In the genomic region with DNA sequence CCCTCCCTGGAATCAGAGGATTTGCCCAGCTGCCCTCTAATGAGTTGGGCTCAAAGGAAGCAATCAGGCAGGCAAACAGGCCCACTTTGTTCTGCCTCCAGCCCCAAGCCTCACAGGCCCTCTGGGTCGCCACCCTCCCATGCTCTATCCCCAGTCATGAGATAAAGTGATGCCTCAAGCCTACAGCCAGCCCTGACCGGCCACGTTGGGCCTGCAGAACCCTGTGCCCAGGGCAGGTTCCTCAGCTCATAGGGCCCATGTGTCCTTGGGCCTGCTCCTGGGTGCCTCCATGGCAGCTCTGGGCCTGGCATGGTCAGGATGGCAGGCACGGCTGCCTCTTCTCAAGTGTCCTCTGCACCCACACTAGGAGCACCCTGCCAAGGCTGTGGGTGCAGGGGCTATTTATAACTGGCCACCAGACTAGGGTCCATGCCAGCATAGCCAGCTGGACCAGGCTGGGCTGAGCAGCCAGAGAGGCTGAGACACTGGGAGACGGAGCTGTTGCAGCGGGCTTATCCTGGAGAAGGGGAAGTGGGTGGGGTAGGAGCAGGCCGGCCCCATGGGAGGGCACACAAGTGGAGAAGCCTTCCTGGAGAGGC, we compare ENCODE assay signal across 12 cellular contexts. TPM values are rescaled to one million over a fixed set of nuclear protein-coding genes. Genes with fewer than 3 reads are reported as not detected.
A peak's percentile ranks its signal among the peaks of the same experiment; 100 is the strongest.
DNase-seq lines count a peak whose midpoint lies in the region; ATAC-seq, FAIRE-seq and TF ChIP-seq lines count a peak whose summit lies in the region.
"Had no signal": no experiment of that assay in that cellular context is flagged by ENCODE, and none has a peak within 500 bp of the region (broad histone marks: within the 10 kb centered on the region; RNA-seq: fewer than 3 reads in every experiment).

No MANE protein-coding gene starts in this region.

- no peak for TF ChIP-seq CTCF in activated CD8-positive, alpha-beta T cell treated with anti-CD3 and anti-CD28 coated beads for 36 hours (IDR thresholded peaks at IDR 0.05)
- no peak for TF ChIP-seq CTCF in psoas muscle (IDR thresholded peaks at IDR 0.05)

- H3K4me1 ChIP-seq in psoas muscle = peaks cover 61% of the 10 kb centered on the region

- peaks cover 61% of the 10 kb centered on the region for H3K4me1 Mint-ChIP-seq in activated CD8-positive, alpha-beta T cell treated with anti-CD3 and anti-CD28 coated beads for 36 hours (ENCODE audit: low read depth)

- no peaks in the 10 kb centered on the region for H3K9me3 ChIP-seq in psoas muscle

- DNase-seq in C1 segment of cervical spinal cord (lab: John Stamatoyannopoulos, UW) (peak in 8 of 14 donors; percentile 46 to 73 (median 68)), Right ventricle myocardium superior (peak; percentile 80), psoas muscle (peak; percentile 79 to 91), NCI-H2107 (lab: John Stamatoyannopoulos, UW) (no peak), HTR-8/SVneo (ENCODE audit: insufficient read length, low spot score) (no peak)
- DNase-seq in activated CD8-positive, alpha-beta T cell treated with anti-CD3 and anti-CD28 coated beads for 36 hours = no peak
- DNase-seq: activated effector memory CD4-positive, alpha-beta T cell treated with anti-CD3 and anti-CD28 coated beads, Interleukin-2, amount 50 U/mL, for 16 hours; stimulated activated CD8-positive, alpha-beta memory T cell treated with anti-CD3 and anti-CD28 coated beads, Interleukin-4, amount 100 ng/mL, for 48 hours; T-helper 17 cell had no signal

- intact Hi-C loops in activated CD8-positive, alpha-beta T cell treated with anti-CD3 and anti-CD28 coated beads for 36 hours (cut with micrococcal nuclease) = no loop called here
- intact Hi-C loops in Right ventricle myocardium superior (cut with DNase I) (no loop called here), psoas muscle (cut with DNase I) (no loop called here)

- 14 to 27% (median 18%) methylated on average over 7 of the region's 7 CpGs for WGBS in psoas muscle, 3 donors

- peaks cover 65% of the 10 kb centered on the region for H3K36me3 Mint-ChIP-seq in activated CD8-positive, alpha-beta T cell treated with anti-CD3 and anti-CD28 coated beads for 36 hours (ENCODE audit: low read depth)

- H3K27me3 ChIP-seq in psoas muscle (ENCODE audit: insufficient read depth in 3 of 3, low read length in 2 of 3) = no peaks in the 10 kb centered on the region

- peaks cover 0 to 43% of the 10 kb centered on the region in 2 donors for H3K36me3 ChIP-seq in psoas muscle (ENCODE audit: insufficient read depth in 1 of 2, low read depth in 1 of 2)

- no peaks in the 10 kb centered on the region for H3K27me3 Mint-ChIP-seq in activated CD8-positive, alpha-beta T cell treated with anti-CD3 and anti-CD28 coated beads for 36 hours
- H3K27me3 Mint-ChIP-seq: progenitor cell of endocrine pancreas, T-helper 17 cell had no signal

- peak overlapping the region; percentile 78 for H3K27ac Mint-ChIP-seq in activated CD8-positive, alpha-beta T cell treated with anti-CD3 and anti-CD28 coated beads for 36 hours
- H3K27ac Mint-ChIP-seq: progenitor cell of endocrine pancreas, T-helper 17 cell had no signal

- no peak overlapping the region for H3K4me3 ChIP-seq in psoas muscle

- ATAC-seq in activated CD8-positive, alpha-beta T cell treated with anti-CD3 and anti-CD28 coated beads for 36 hours = no peak
- ATAC-seq in Right ventricle myocardium superior (ENCODE audit: poor library complexity) = peak; percentile 65
- peak; percentile 94 to 96 (median 94) for ATAC-seq in psoas muscle
- ATAC-seq in HG02852 (IDR thresholded peaks at IDR 0.05; ENCODE audit: unreplicated experiment) = no peak
- ATAC-seq in HG02981 (IDR thresholded peaks at IDR 0.05; ENCODE audit: unreplicated experiment) = no peak
- ATAC-seq: T-helper 17 cell had no signal

- CTCF ChIA-PET in activated CD8-positive, alpha-beta T cell treated with anti-CD3 and anti-CD28 coated beads for 36 hours (lab: Charles Lee) = interaction anchor here (0.9 to 19.8 kb wide), 7 partner anchors 9 to 69 kb away, joined by 3 to 624 read pairs (median 4); no protein-coding TSS in a partner anchor

- H3K27ac ChIP-seq in psoas muscle = peak overlapping the region; percentile 64

- POLR2A ChIA-PET in activated CD8-positive, alpha-beta T cell treated with anti-CD3 and anti-CD28 coated beads for 36 hours (lab: Charles Lee) = interaction anchor here (1.0 to 37.9 kb wide), 5 partner anchors 9 to 35 kb away, joined by 3 to 904 read pairs (median 4); no protein-coding TSS in a partner anchor

- FAIRE-seq in HTR-8/SVneo (lab: Jason Lieb, UNC) = no peak

- no peak overlapping the region for H3K4me3 Mint-ChIP-seq in activated CD8-positive, alpha-beta T cell treated with anti-CD3 and anti-CD28 coated beads for 36 hours
- H3K4me3 Mint-ChIP-seq: T-helper 17 cell had no signal

- no peaks in the 10 kb centered on the region for H3K9me3 Mint-ChIP-seq in activated CD8-positive, alpha-beta T cell treated with anti-CD3 and anti-CD28 coated beads for 36 hours

RNA-seq across cellular contexts. Expression of a gene that starts 20.2 kb away (rescaled TPM):
- total RNA-seq in activated CD8-positive, alpha-beta T cell treated with anti-CD3 and anti-CD28 coated beads for 36 hours = 100 to 1,000 TPM; 373 to 382 TPM
- total RNA-seq in Right ventricle myocardium superior (35.9 TPM), psoas muscle (10 to 100 TPM; 21.4 to 27.8 (median 23.5) TPM)
- 10 to 100 TPM; 11.0 to 25.2 (median 13.6) TPM for polyA plus RNA-seq in psoas muscle

RNA-seq across cellular contexts. Expression of a gene that starts 26.4 kb away (rescaled TPM):
- 10 to 100 TPM in 1 of 2 experiments, 1 to 10 TPM in 1; 8.8 to 10.2 TPM for total RNA-seq in activated CD8-positive, alpha-beta T cell treated with anti-CD3 and anti-CD28 coated beads for 36 hours
- total RNA-seq in Right ventricle myocardium superior = 26.8 TPM
- total RNA-seq in psoas muscle = 10 to 100 TPM; 21.8 to 28.7 (median 27.3) TPM
- 10 to 100 TPM; 12.7 to 23.5 (median 19.6) TPM for polyA plus RNA-seq in psoas muscle

RNA-seq across cellular contexts. Expression of a gene that starts 40.8 kb away (rescaled TPM):
- under 1 TPM; 0.56 to 0.58 TPM for total RNA-seq in activated CD8-positive, alpha-beta T cell treated with anti-CD3 and anti-CD28 coated beads for 36 hours
- total RNA-seq in Right ventricle myocardium superior (30.6 TPM), psoas muscle (10 to 100 TPM in 2 of 4 donors, 1 to 10 TPM in 2; 5.1 to 28.8 (median 11.7) TPM)
- 10 to 100 TPM; 11.7 to 29.9 (median 15.0) TPM for polyA plus RNA-seq in psoas muscle

Comparison
In these comparisons a context has a peak if more than half of its experiments do, and no peak if none do; other contexts are left out.
1. DNase-seq: peak in C1 segment of cervical spinal cord (8 of 14), Right ventricle myocardium superior (single experiment) and psoas muscle (2 of 2); none in activated CD8-positive, alpha-beta T cell treated with anti-CD3 and anti-CD28 coated beads for 36 hours (single experiment), NCI-H2107 (single experiment) and HTR-8/SVneo (single experiment).
2. ATAC-seq: peak in Right ventricle myocardium superior (single experiment) and psoas muscle (4 of 4); none in activated CD8-positive, alpha-beta T cell treated with anti-CD3 and anti-CD28 coated beads for 36 hours (single experiment), HG02852 (single experiment) and HG02981 (single experiment).
3. RNA of a gene that starts 20.2 kb away (total RNA-seq): 373 to 382 TPM in activated CD8-positive, alpha-beta T cell treated with anti-CD3 and anti-CD28 coated beads for 36 hours; 35.9 TPM in Right ventricle myocardium superior (single experiment) and 21.4 to 27.8 TPM in psoas muscle; every median in the first group is over 10 times any median in the second.